17 cellular contexts compared by ENCODE assay signal in the genomic region with DNA sequence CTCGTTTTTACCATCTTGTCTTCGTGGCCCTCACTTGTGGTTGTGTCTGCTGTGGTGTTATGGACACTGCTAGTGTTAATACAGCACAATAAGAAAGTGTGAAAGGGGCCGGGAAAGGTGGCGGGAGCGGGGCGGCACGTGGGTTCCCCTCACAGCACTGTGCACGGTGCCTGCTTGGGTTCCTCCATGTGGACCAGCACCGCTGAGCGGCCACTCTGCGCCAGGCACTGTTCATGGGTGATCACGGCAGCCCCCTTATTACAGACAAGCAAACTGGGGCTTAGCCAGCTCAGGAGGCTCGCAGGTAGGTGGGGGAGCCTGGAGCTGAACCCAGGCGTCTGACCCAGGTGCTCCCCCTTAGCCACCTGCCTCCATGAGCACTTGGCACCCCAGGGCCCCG. TPM values are rescaled to one million over a fixed set of nuclear protein-coding genes. Genes with fewer than 3 reads are reported as not detected.
DNase-seq lines count a peak whose midpoint lies in the region; ATAC-seq and TF ChIP-seq lines count a peak whose summit lies in the region.
"Had no signal": no experiment of that assay in that cellular context is flagged by ENCODE, and none has a peak within 500 bp of the region (broad histone marks: within the 10 kb centered on the region; RNA-seq: fewer than 3 reads in every experiment).

No MANE protein-coding gene starts in this region.

- no peaks in the 10 kb centered on the region for H3K79me2 ChIP-seq in OCI-LY7 (ENCODE audit: insufficient read depth, low read depth, low read length)

- no peak overlapping the region for H3K4ac ChIP-seq in mesenchymal stem cell (ENCODE audit: low read depth in 1 of 2, low read length in 2 of 2)

- H3K36me3 ChIP-seq in mesenchymal stem cell (ENCODE audit: control insufficient read depth in 1 of 2, insufficient read depth in 2 of 2, low read depth in 1 of 2, low read length in 2 of 2) (peaks cover 50 to 71% of the 10 kb centered on the region in 2 experiments), sigmoid colon (peaks cover 0 to 54% (median 34%) of the 10 kb centered on the region in 4 donors), OCI-LY7 (ENCODE audit: insufficient read depth, low read length) (peaks cover 57% of the 10 kb centered on the region)

- TF ChIP-seq POLR2A in sigmoid colon (IDR thresholded peaks at IDR 0.05), result no peak

- peak; percentile 23 for ATAC-seq in esophagus mucosa
- no peak for ATAC-seq in HG03280 (IDR thresholded peaks at IDR 0.05; ENCODE audit: unreplicated experiment)
- ATAC-seq in HG03469 (IDR thresholded peaks at IDR 0.05; ENCODE audit: unreplicated experiment), result no peak
- ATAC-seq: GM23338 had no signal

- no peak for TF ChIP-seq EP300 in sigmoid colon (IDR thresholded peaks at IDR 0.05)

- no peak overlapping the region for H2BK12ac ChIP-seq in mesenchymal stem cell (ENCODE audit: low read length in 2 of 2)

- 98% methylated on average over 14 of the region's 15 CpGs for WGBS in mesenchymal stem cell
- 94 to 96% methylated on average over 15 of the region's 15 CpGs for WGBS in sigmoid colon, 2 donors

- no peak for DNase-seq in RWPE1 (ENCODE audit: low spot score)
- no peak for DNase-seq in mesenchymal stem cell
- DNase-seq in sigmoid colon, result no peak
- no peak for DNase-seq in medulla oblongata (ENCODE audit: extremely low spot score)
- DNase-seq in OCI-LY7 (ENCODE audit: low spot score), result no peak
- DNase-seq: C1 segment of cervical spinal cord; Calu3; CD4-positive, alpha-beta memory T cell; COR-L47; DMS53; DMS79 treated with DMSO at 0.1 percent for 48 hours; GF-D8; HCEC 1CT had no signal

- H2AFZ ChIP-seq in mesenchymal stem cell (ENCODE audit: low read depth, low read length) (no peak overlapping the region), OCI-LY7 (ENCODE audit: low read length) (no peak overlapping the region)
- H2AFZ ChIP-seq: GM23338 had no signal

- H3K4me1 ChIP-seq in mesenchymal stem cell (ENCODE audit: control insufficient read depth, insufficient read depth, low read depth, low read length) (peaks cover 4% of the 10 kb centered on the region), sigmoid colon (peaks cover 0 to 29% (median 24%) of the 10 kb centered on the region in 4 donors), OCI-LY7 (ENCODE audit: insufficient read depth, low read length, poor library complexity, severe bottlenecking) (no peaks in the 10 kb centered on the region)

- no peak overlapping the region for H3K4me2 ChIP-seq in mesenchymal stem cell (ENCODE audit: low read length, poor library complexity, severe bottlenecking)
- H3K4me2 ChIP-seq in OCI-LY7 (ENCODE audit: low read length), result no peak overlapping the region
- H3K4me2 ChIP-seq: GM23338 had no signal

- no TSS peak for BruUV-seq in OCI-LY7 (replicated peaks; lab: Mats Ljungman, UMichigan)

- no peak overlapping the region for H3K23ac ChIP-seq in mesenchymal stem cell (ENCODE audit: low read length in 2 of 2)

- intact Hi-C loops in sigmoid colon (cut with DNase I), result loop anchor here (2.0 kb wide), 1 partner anchor 16 kb away; no protein-coding TSS in a partner anchor
- intact Hi-C loops in OCI-LY7 (cut with micrococcal nuclease; ENCODE audit: unreplicated experiment), result no loop called here

- POLR2A ChIA-PET in RWPE1 (lab: Yijun Ruan, JAX; ENCODE audit: low non-redundant PET) (no interaction called here), OCI-LY7 (lab: Charles Lee) (no interaction called here)

- no peak overlapping the region for H2BK5ac ChIP-seq in mesenchymal stem cell (ENCODE audit: low read depth, low read length, poor library complexity, severe bottlenecking)

- H4K91ac ChIP-seq in mesenchymal stem cell (ENCODE audit: low read length), result no peak overlapping the region

- H3K79me1 ChIP-seq in mesenchymal stem cell (replicated peaks; ENCODE audit: low read length, poor library complexity, severe bottlenecking), result peaks cover 32% of the 10 kb centered on the region

- no peak overlapping the region for H2AK5ac ChIP-seq in mesenchymal stem cell (ENCODE audit: low read length, severe bottlenecking)

- H2BK15ac ChIP-seq in mesenchymal stem cell (ENCODE audit: low read depth, poor library complexity, severe bottlenecking), result no peak overlapping the region

- H4K8ac ChIP-seq in mesenchymal stem cell (ENCODE audit: low read length), result peak overlapping the region; percentile 37

- H3K18ac ChIP-seq in mesenchymal stem cell (ENCODE audit: low read depth in 1 of 2, low read length in 2 of 2), result no peak overlapping the region

- H3K9me3 ChIP-seq in mesenchymal stem cell (ENCODE audit: control insufficient read depth, low read length), result no peaks in the 10 kb centered on the region
- H3K9me3 ChIP-seq in sigmoid colon, result no peaks in the 10 kb centered on the region
- no peaks in the 10 kb centered on the region for H3K9me3 ChIP-seq in OCI-LY7 (ENCODE audit: low read length)

- H3K14ac ChIP-seq in mesenchymal stem cell (ENCODE audit: low read length in 2 of 2), result no peak overlapping the region

- no peaks in the 10 kb centered on the region for H4K20me1 ChIP-seq in OCI-LY7 (ENCODE audit: insufficient read depth, low read length)

- H3K9me2 ChIP-seq in OCI-LY7 (ENCODE audit: insufficient read depth, low read length), result no peaks in the 10 kb centered on the region

- H2BK120ac ChIP-seq in mesenchymal stem cell (ENCODE audit: low read depth, low read length), result no peak overlapping the region

- H3K9ac ChIP-seq in mesenchymal stem cell (ENCODE audit: low read length), result no peak overlapping the region

- CTCF ChIA-PET in RWPE1 (lab: Yijun Ruan, JAX), result interaction anchor here (0.6 kb wide), 1 partner anchor 13 kb away, joined by 5 read pairs; no protein-coding TSS in a partner anchor
- CTCF ChIA-PET in OCI-LY7 (lab: Charles Lee; ENCODE audit: unreplicated experiment), result no interaction called here

- H3K27me3 ChIP-seq in mesenchymal stem cell (ENCODE audit: control insufficient read depth in 1 of 2, insufficient read depth in 1 of 2, low read length in 2 of 2) (no peaks in the 10 kb centered on the region), sigmoid colon (no peaks in the 10 kb centered on the region)

- TF ChIP-seq CTCF in RWPE1 (conservative IDR thresholded peaks at IDR 0.05; ENCODE audit: low read depth) (no peak), sigmoid colon (IDR thresholded peaks at IDR 0.05) (no peak), OCI-LY7 (conservative IDR thresholded peaks at IDR 0.05; ENCODE audit: low read length) (no peak)

- no peak overlapping the region for H3K4me3 ChIP-seq in mesenchymal stem cell (ENCODE audit: insufficient read depth in 1 of 2, low read depth in 1 of 2, low read length in 2 of 2)
- no peak overlapping the region for H3K4me3 ChIP-seq in sigmoid colon
- H3K4me3 ChIP-seq in OCI-LY7 (ENCODE audit: low read depth, low read length, poor library complexity, severe bottlenecking), result no peak overlapping the region
- H3K4me3 ChIP-seq: GM23338 had no signal

- H3K27ac ChIP-seq in RWPE1 (peak overlapping the region; percentile 18), mesenchymal stem cell (ENCODE audit: low read length, poor library complexity, severe bottlenecking) (no peak overlapping the region), sigmoid colon (peak overlapping the region; percentile 3 to 88 (median 84)), OCI-LY7 (ENCODE audit: low read depth, low read length, poor library complexity, severe bottlenecking) (no peak overlapping the region)

RNA-seq across cellular contexts. Expression of a gene that starts 12.2 kb away (rescaled TPM):
- 63.0 TPM for total RNA-seq in esophagus mucosa
- polyA plus RNA-seq in mesenchymal stem cell (2013, experiment 1 of 2), result 67.0 TPM
- 68.6 TPM for polyA plus RNA-seq in mesenchymal stem cell (2013, experiment 2 of 2)
- total RNA-seq in sigmoid colon, result 100 to 1,000 TPM; 108 to 130 (median 119) TPM
- polyA plus RNA-seq in sigmoid colon, result 10 to 100 TPM; 23.4 to 71.0 (median 30.1) TPM
- total RNA-seq in OCI-LY7 (2014; rRNA removed; shearing (Covaris generic)), result 78.5 and 105 TPM in 2 replicates
- total RNA-seq in OCI-LY7 (2022), result 83.4 and 84.2 TPM in 2 replicates

RNA-seq across cellular contexts. Expression of a gene that starts 31.8 kb away (rescaled TPM):
- total RNA-seq in esophagus mucosa (21.6 TPM), sigmoid colon (10 to 100 TPM; 20.3 to 32.4 (median 25.4) TPM), OCI-LY7 (2022) (51.1 and 54.5 TPM in 2 replicates)
- 23.7 TPM for polyA plus RNA-seq in mesenchymal stem cell (2013, experiment 1 of 2)
- 23.3 TPM for polyA plus RNA-seq in mesenchymal stem cell (2013, experiment 2 of 2)
- 10 to 100 TPM; 25.8 to 51.4 (median 31.2) TPM for polyA plus RNA-seq in sigmoid colon
- total RNA-seq in OCI-LY7 (2014; rRNA removed; shearing (Covaris generic)), result 46.3 and 54.4 TPM in 2 replicates

Comparison
In these comparisons a context has a peak if more than half of its experiments do, and no peak if none do; other contexts are left out.
1. H3K27ac ChIP-seq: peak in RWPE1 (single experiment) and sigmoid colon (4 of 4); none in mesenchymal stem cell (single experiment) and OCI-LY7 (single experiment).